ENCODE assay signal across 8 cellular contexts in the genomic region with DNA sequence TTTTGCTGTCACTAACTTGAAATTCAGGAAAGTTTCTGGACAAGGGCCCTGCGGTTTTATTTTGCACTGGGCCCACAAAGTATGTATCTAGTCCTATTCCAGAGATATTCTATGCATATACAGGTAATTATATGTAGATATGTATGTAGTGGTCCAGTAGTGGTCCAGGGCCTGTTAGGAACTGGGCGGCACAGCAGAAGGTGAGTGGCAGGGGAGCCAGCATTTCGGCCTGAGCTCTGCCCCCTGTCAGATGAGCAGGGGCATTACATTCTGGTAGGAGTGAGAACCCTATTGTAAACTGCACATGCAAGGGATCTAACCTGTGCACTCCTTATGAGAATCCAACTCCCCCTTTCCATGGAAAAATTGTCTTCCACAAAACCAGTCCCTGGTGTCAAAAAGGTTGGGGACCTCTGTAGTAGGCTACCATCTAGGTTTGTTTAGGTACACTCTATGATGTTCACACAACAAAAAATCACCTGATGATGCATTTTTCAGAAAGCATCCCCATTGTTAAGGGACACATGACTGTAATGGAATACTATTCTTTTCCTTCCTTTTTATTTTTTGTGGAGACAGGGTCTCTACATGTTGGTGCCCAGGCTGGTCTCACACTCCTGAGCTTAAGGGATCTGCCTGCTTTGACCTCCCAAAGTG. TPM values are rescaled to one million over a fixed set of nuclear protein-coding genes. Genes with fewer than 3 reads are reported as not detected.
A peak's percentile ranks its signal among the peaks of the same experiment; 100 is the strongest.
DNase-seq lines count a peak whose midpoint lies in the region; ATAC-seq and TF ChIP-seq lines count a peak whose summit lies in the region.

No MANE protein-coding gene starts in this region.

- WGBS in ovary, 3 donors = 73 to 82% (median 82%) methylated on average over 3 of the region's 3 CpGs

- peak overlapping the region in 1 of 2 donors; percentile 70 for H3K27ac Mint-ChIP-seq in natural killer cell

- no peak overlapping the region for H3K4me3 ChIP-seq in ovary

- no peaks in the 10 kb centered on the region for H3K27me3 ChIP-seq in ovary

- peaks cover 9% of the 10 kb centered on the region for H3K4me1 ChIP-seq in ovary (ENCODE audit: insufficient read depth)

- no peak for TF ChIP-seq EP300 in ovary (IDR thresholded peaks at IDR 0.05)

- no peak for ATAC-seq in natural killer cell
- no peak for ATAC-seq in HG02852 (IDR thresholded peaks at IDR 0.05; ENCODE audit: unreplicated experiment)

- H3K36me3 Mint-ChIP-seq in natural killer cell = no peaks in the 10 kb centered on the region

- H3K9me3 ChIP-seq in ovary = no peaks in the 10 kb centered on the region

- no peaks in the 10 kb centered on the region for H3K27me3 Mint-ChIP-seq in natural killer cell (ENCODE audit: low read depth in 2 of 2)

- DNase-seq in NCI-H524 (lab: John Stamatoyannopoulos, UW) (peak; percentile 1 to 39), NCI-H524 treated with DMSO at 0.1 percent for 48 hours (lab: John Stamatoyannopoulos, UW) (no peak), M059J (ENCODE audit: low read depth) (peak; percentile 20), amniotic epithelial cell (ENCODE audit: low read depth) (peak; percentile 25), natural killer cell (no peak), NCI-H2029 (lab: John Stamatoyannopoulos, UW) (no peak), ovary (no peak)

- no peaks in the 10 kb centered on the region for H3K9me3 Mint-ChIP-seq in natural killer cell

- no peak overlapping the region for H3K27ac ChIP-seq in ovary

- H3K36me3 ChIP-seq in ovary = no peaks in the 10 kb centered on the region

- H3K4me1 Mint-ChIP-seq in natural killer cell = peaks cover 46 to 61% of the 10 kb centered on the region in 2 donors

- TF ChIP-seq POLR2A in ovary (IDR thresholded peaks at IDR 0.05) = no peak

- TF ChIP-seq CTCF in natural killer cell (IDR thresholded peaks at IDR 0.05) (peak; percentile 24), ovary (IDR thresholded peaks at IDR 0.05) (no peak)

- intact Hi-C loops in natural killer cell (cut with micrococcal nuclease) (no loop called here), ovary (cut with DNase I) (no loop called here)

- peak overlapping the region; percentile 64 for H3K4me3 Mint-ChIP-seq in natural killer cell

RNA-seq across cellular contexts. Expression of a gene that starts 2.8 kb away (rescaled TPM):
- 21.2 and 34.0 TPM in 2 replicates for total RNA-seq in M059J (2014; rRNA removed; shearing (Covaris generic))
- total RNA-seq in natural killer cell (10 to 100 TPM; 65.1 to 97.9 (median 84.9) TPM), ovary (10 to 100 TPM; 48.0 to 66.6 (median 56.4) TPM)
- 10 to 100 TPM; 27.4 to 38.3 TPM for polyA plus RNA-seq in ovary

Comparison
In these comparisons a context has a peak if more than half of its experiments do, and no peak if none do; other contexts are left out.
1. DNase-seq: peak in NCI-H524 (2 of 2), M059J (single experiment) and amniotic epithelial cell (single experiment); none in NCI-H524 treated with DMSO at 0.1 percent for 48 hours (single experiment), natural killer cell (single experiment), NCI-H2029 (single experiment) and ovary (0 of 5).